In the genomic region with DNA sequence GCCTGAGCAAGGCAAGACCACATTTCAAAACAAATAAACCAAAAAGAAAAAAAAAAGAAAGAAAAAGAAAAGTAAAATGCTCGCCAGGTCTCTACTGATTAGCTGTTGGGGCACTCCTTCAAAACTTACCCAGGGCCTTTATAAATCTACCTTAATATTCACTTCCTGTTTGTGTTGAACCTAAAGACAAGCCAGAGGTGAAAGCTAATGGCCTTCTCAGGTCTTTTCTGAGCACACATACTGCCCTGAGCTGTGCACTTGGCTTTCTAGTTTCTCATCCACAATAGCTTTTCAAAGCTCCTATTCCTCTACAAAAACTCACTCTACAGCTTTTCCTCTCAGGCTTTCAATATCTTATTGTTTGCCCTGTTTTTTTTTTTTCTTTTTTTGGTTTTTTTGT, we compare ENCODE assay signal across 20 cellular contexts. TPM values are rescaled to one million over a fixed set of nuclear protein-coding genes. Genes with fewer than 3 reads are reported as not detected.
DNase-seq lines count a peak whose midpoint lies in the region; ATAC-seq and TF ChIP-seq lines count a peak whose summit lies in the region.
"Had no signal": no experiment of that assay in that cellular context is flagged by ENCODE, and none has a peak within 500 bp of the region (broad histone marks: within the 10 kb centered on the region; RNA-seq: fewer than 3 reads in every experiment).

No MANE protein-coding gene starts in this region.

- H3K4me2 ChIP-seq in KMS-11, result peak overlapping the region; percentile 14

- in situ Hi-C loops in gastrocnemius medialis (cut with MboI; ENCODE audit: low sequenced_read_pairs in 4 of 4), result loop anchor here in 1 of 4 donors (10.0 kb wide), 1 partner anchor 61 kb away; no protein-coding TSS in a partner anchor
- in situ Hi-C loops in HAP-1 (cut with MboI; ENCODE audit: low sequenced_read_pairs), result no loop called here

- H4K20me1 ChIP-seq in KMS-11 (ENCODE audit: insufficient read depth), result no peaks in the 10 kb centered on the region

- H3K27ac Mint-ChIP-seq in activated CD4-positive, alpha-beta T cell treated with anti-CD3 and anti-CD28 coated beads, Interleukin-2, amount 10 ng/mL, durations not matched to agents 24 days and 14 days, result peak overlapping the region; percentile 45
- H3K27ac Mint-ChIP-seq in activated CD4-positive, alpha-beta T cell treated with anti-CD3 and anti-CD28 coated beads for 36 hours, result no peak overlapping the region
- peak overlapping the region; percentile 83 for H3K27ac Mint-ChIP-seq in central memory CD8-positive, alpha-beta T cell (ENCODE audit: low read depth)
- H3K27ac Mint-ChIP-seq: nephron had no signal

- 84 to 98% (median 90%) methylated on average over 1 of the region's 1 CpG for WGBS in spleen, 5 donors

- intact Hi-C loops in activated CD4-positive, alpha-beta T cell treated with anti-CD3 and anti-CD28 coated beads, Interleukin-2, amount 10 ng/mL, durations not matched to agents 24 days and 14 days (cut with micrococcal nuclease), result loop anchor here (10.0 kb wide), 1 partner anchor 51 kb away; a partner anchor contains a TSS
- intact Hi-C loops in activated CD4-positive, alpha-beta T cell treated with anti-CD3 and anti-CD28 coated beads for 36 hours (cut with DNase I, micrococcal nuclease), result loop anchor here in 1 of 2 experiments (2.0 kb wide), 1 partner anchor 13 kb away; no protein-coding TSS in a partner anchor
- intact Hi-C loops in gastrocnemius medialis (cut with DNase I; ENCODE audit: low total_unique reads) (no loop called here), spleen (cut with DNase I; ENCODE audit: low total_unique reads) (no loop called here)

- H3K4me1 ChIP-seq in KMS-11 (ENCODE audit: low read depth, poor library complexity, severe bottlenecking), result peaks cover 48% of the 10 kb centered on the region
- H3K4me1 ChIP-seq in gastrocnemius medialis, result peaks cover 24 to 25% of the 10 kb centered on the region in 2 donors
- no peaks in the 10 kb centered on the region for H3K4me1 ChIP-seq in HAP-1
- H3K4me1 ChIP-seq in spleen, result no peaks in the 10 kb centered on the region
- H3K4me1 ChIP-seq: esophagus squamous epithelium had no signal

- no peak overlapping the region for H3K4me3 ChIP-seq in KMS-11 (IDR thresholded peaks at IDR 0.05; ENCODE audit: insufficient read depth, low read depth, low read length)
- H3K4me3 ChIP-seq in gastrocnemius medialis, result no peak overlapping the region
- H3K4me3 ChIP-seq in HAP-1, result no peak overlapping the region
- H3K4me3 ChIP-seq in spleen, result no peak overlapping the region
- H3K4me3 ChIP-seq: esophagus squamous epithelium had no signal

- H3K4me1 Mint-ChIP-seq in activated CD4-positive, alpha-beta T cell treated with anti-CD3 and anti-CD28 coated beads, Interleukin-2, amount 10 ng/mL, durations not matched to agents 24 days and 14 days, result peaks cover 11% of the 10 kb centered on the region
- peaks cover 11% of the 10 kb centered on the region for H3K4me1 Mint-ChIP-seq in activated CD4-positive, alpha-beta T cell treated with anti-CD3 and anti-CD28 coated beads for 36 hours
- peaks cover 14% of the 10 kb centered on the region for H3K4me1 Mint-ChIP-seq in central memory CD8-positive, alpha-beta T cell
- H3K4me1 Mint-ChIP-seq: nephron had no signal

- 0 out of 2 replicates have a peak, but pooled peaks cover 3% of the 10 kb centered on the region for H3K79me2 ChIP-seq in KMS-11 (ENCODE audit: insufficient read depth, low read depth)

- H3K36me3 ChIP-seq in KMS-11 (ENCODE audit: insufficient read depth) (0 out of 2 replicates have a peak, but pooled peaks cover 5% of the 10 kb centered on the region), gastrocnemius medialis (peaks cover 0 to 37% of the 10 kb centered on the region in 2 donors), HAP-1 (replicated peaks) (peaks cover 9% of the 10 kb centered on the region), spleen (peaks cover 0 to 65% (median 15%) of the 10 kb centered on the region in 6 donors)

- no peak overlapping the region for H3K4me3 Mint-ChIP-seq in activated CD4-positive, alpha-beta T cell treated with anti-CD3 and anti-CD28 coated beads, Interleukin-2, amount 10 ng/mL, durations not matched to agents 24 days and 14 days
- H3K4me3 Mint-ChIP-seq in activated CD4-positive, alpha-beta T cell treated with anti-CD3 and anti-CD28 coated beads for 36 hours, result no peak overlapping the region
- no peak overlapping the region for H3K4me3 Mint-ChIP-seq in central memory CD8-positive, alpha-beta T cell
- H3K4me3 Mint-ChIP-seq: nephron had no signal

- no peaks in the 10 kb centered on the region for H3K9me3 Mint-ChIP-seq in activated CD4-positive, alpha-beta T cell treated with anti-CD3 and anti-CD28 coated beads, Interleukin-2, amount 10 ng/mL, durations not matched to agents 24 days and 14 days
- no peaks in the 10 kb centered on the region for H3K9me3 Mint-ChIP-seq in activated CD4-positive, alpha-beta T cell treated with anti-CD3 and anti-CD28 coated beads for 36 hours (ENCODE audit: low read depth)
- H3K9me3 Mint-ChIP-seq in central memory CD8-positive, alpha-beta T cell, result no peaks in the 10 kb centered on the region
- H3K9me3 Mint-ChIP-seq: nephron had no signal

- CTCF ChIA-PET in activated CD4-positive, alpha-beta T cell treated with anti-CD3 and anti-CD28 coated beads for 36 hours (lab: Charles Lee), result interaction anchor here (0.7 to 1.4 kb wide), 4 partner anchors 12 to 204 kb away, joined by 3 to 4 read pairs (median 3); a partner anchor contains a TSS

- no peak for TF ChIP-seq POLR2A in gastrocnemius medialis (IDR thresholded peaks at IDR 0.05)
- TF ChIP-seq POLR2A in spleen (IDR thresholded peaks at IDR 0.05), result no peak

- H3K27me3 ChIP-seq in KMS-11 (ENCODE audit: insufficient read depth, low read depth), result no peaks in the 10 kb centered on the region
- H3K27me3 ChIP-seq in gastrocnemius medialis, result no peaks in the 10 kb centered on the region
- no peaks in the 10 kb centered on the region for H3K27me3 ChIP-seq in HAP-1 (ENCODE audit: low read depth)
- no peaks in the 10 kb centered on the region for H3K27me3 ChIP-seq in spleen (replicated peaks in 1 of 7)
- H3K27me3 ChIP-seq: esophagus squamous epithelium had no signal

- ATAC-seq in activated CD4-positive, alpha-beta T cell treated with anti-CD3 and anti-CD28 coated beads for 36 hours, result no peak
- ATAC-seq in central memory CD8-positive, alpha-beta T cell (replicated peaks; ENCODE audit: extremely low read depth, poor library complexity, severe bottlenecking), result no peak
- no peak for ATAC-seq in gastrocnemius medialis

- POLR2A ChIA-PET in activated CD4-positive, alpha-beta T cell treated with anti-CD3 and anti-CD28 coated beads for 36 hours (lab: Charles Lee), result interaction anchor here (0.7 kb wide), 3 partner anchors 24 to 262 kb away, joined by 3 to 7 read pairs (median 3); no protein-coding TSS in a partner anchor

- peak overlapping the region; percentile 21; the same call in 1 of the 2 replicates for H3K27ac ChIP-seq in KMS-11
- H3K27ac ChIP-seq in gastrocnemius medialis, result peak overlapping the region; percentile 0 to 65 (median 26)
- no peak overlapping the region for H3K27ac ChIP-seq in spleen
- H3K27ac ChIP-seq: C4-2B, esophagus squamous epithelium had no signal

- H3K27me3 Mint-ChIP-seq in activated CD4-positive, alpha-beta T cell treated with anti-CD3 and anti-CD28 coated beads, Interleukin-2, amount 10 ng/mL, durations not matched to agents 24 days and 14 days, result no peaks in the 10 kb centered on the region
- H3K27me3 Mint-ChIP-seq in activated CD4-positive, alpha-beta T cell treated with anti-CD3 and anti-CD28 coated beads for 36 hours, result no peaks in the 10 kb centered on the region
- no peaks in the 10 kb centered on the region for H3K27me3 Mint-ChIP-seq in central memory CD8-positive, alpha-beta T cell

- TF ChIP-seq CTCF in KMS-11 (conservative IDR thresholded peaks at IDR 0.05; ENCODE audit: low read depth, low read length) (no peak), gastrocnemius medialis (IDR thresholded peaks at IDR 0.05 in 4 of 5, conservative IDR thresholded peaks at IDR 0.05 in 1 of 5) (no peak), spleen (IDR thresholded peaks at IDR 0.05 in 8 of 11, conservative IDR thresholded peaks at IDR 0.05 in 3 of 11) (no peak)

- H3K9me3 ChIP-seq in gastrocnemius medialis, result no peaks in the 10 kb centered on the region
- H3K9me3 ChIP-seq in HAP-1, result no peaks in the 10 kb centered on the region; the same call in 1 of the 2 replicates
- H3K9me3 ChIP-seq in spleen, result no peaks in the 10 kb centered on the region
- H3K9me3 ChIP-seq: esophagus squamous epithelium had no signal

- no peak overlapping the region for H3K9ac ChIP-seq in KMS-11

- no peak for DNase-seq in activated CD4-positive, alpha-beta T cell treated with anti-CD3 and anti-CD28 coated beads, Interleukin-2, amount 10 ng/mL, durations not matched to agents 24 days and 14 days
- no peak for DNase-seq in activated CD4-positive, alpha-beta T cell treated with anti-CD3 and anti-CD28 coated beads for 36 hours
- no peak for DNase-seq in central memory CD8-positive, alpha-beta T cell (ENCODE audit: low spot score in 2 of 2)
- DNase-seq in gastrocnemius medialis (no peak), HAP-1 (ENCODE audit: low spot score in 2 of 2) (no peak), HuH-7 (ENCODE audit: low spot score) (no peak), spleen (no peak)
- DNase-seq: activated CD4-positive, CD25-positive, alpha-beta regulatory T cell; activated naive CD4-positive, alpha-beta T cell treated with anti-CD3 and anti-CD28 coated beads, Interleukin-2, amount 50 U/mL, for 16 hours; DND-41; esophagus squamous epithelium; head of caudate nucleus; NCI-H187; NCI-H446 had no signal

- H3K36me3 Mint-ChIP-seq in activated CD4-positive, alpha-beta T cell treated with anti-CD3 and anti-CD28 coated beads, Interleukin-2, amount 10 ng/mL, durations not matched to agents 24 days and 14 days (ENCODE audit: low read depth), result peaks cover 26% of the 10 kb centered on the region
- peaks cover 16% of the 10 kb centered on the region for H3K36me3 Mint-ChIP-seq in activated CD4-positive, alpha-beta T cell treated with anti-CD3 and anti-CD28 coated beads for 36 hours (ENCODE audit: low read depth)
- peaks cover 16% of the 10 kb centered on the region for H3K36me3 Mint-ChIP-seq in central memory CD8-positive, alpha-beta T cell (ENCODE audit: insufficient read depth)

- H2AFZ ChIP-seq in KMS-11 (ENCODE audit: low read depth), result no peak overlapping the region

RNA-seq across cellular contexts. Expression of a gene that starts 50.5 kb away (rescaled TPM):
- 14.1 and 15.5 TPM in 2 replicates for total RNA-seq in activated CD4-positive, alpha-beta T cell treated with anti-CD3 and anti-CD28 coated beads, Interleukin-2, amount 10 ng/mL, durations not matched to agents 24 days and 14 days
- total RNA-seq in activated CD4-positive, alpha-beta T cell treated with anti-CD3 and anti-CD28 coated beads for 36 hours, result 10 to 100 TPM; 11.8 to 13.9 TPM
- 10 to 100 TPM; 16.1 to 65.4 (median 37.3) TPM for total RNA-seq in gastrocnemius medialis
- 10 to 100 TPM; 12.0 to 27.2 (median 17.5) TPM for total RNA-seq in spleen
- 1 to 10 TPM; 4.8 to 5.9 (median 5.0) TPM for polyA plus RNA-seq in spleen

RNA-seq across cellular contexts. Expression of a gene that starts 50.6 kb away (rescaled TPM):
- total RNA-seq in activated CD4-positive, alpha-beta T cell treated with anti-CD3 and anti-CD28 coated beads, Interleukin-2, amount 10 ng/mL, durations not matched to agents 24 days and 14 days, result 35.0 and 39.0 TPM in 2 replicates
- total RNA-seq in activated CD4-positive, alpha-beta T cell treated with anti-CD3 and anti-CD28 coated beads for 36 hours, result 10 to 100 TPM; 34.2 to 42.6 TPM
- total RNA-seq in gastrocnemius medialis (10 to 100 TPM; 23.0 to 27.8 (median 26.4) TPM), spleen (10 to 100 TPM; 28.5 to 37.0 (median 32.5) TPM)
- 10 to 100 TPM; 15.7 to 17.2 (median 16.2) TPM for polyA plus RNA-seq in spleen

RNA-seq across cellular contexts. Expression of a gene that starts 54.1 kb away (rescaled TPM):
- total RNA-seq in activated CD4-positive, alpha-beta T cell treated with anti-CD3 and anti-CD28 coated beads, Interleukin-2, amount 10 ng/mL, durations not matched to agents 24 days and 14 days, result 0.59 TPM in 1 of 2 replicates, not detected in the other
- under 1 TPM in 1 of 2 experiments, not detected in 1; 0.12 TPM for total RNA-seq in activated CD4-positive, alpha-beta T cell treated with anti-CD3 and anti-CD28 coated beads for 36 hours
- total RNA-seq in gastrocnemius medialis, result not detected
- 10 to 100 TPM in 2 of 7 donors, 1 to 10 TPM in 5; 5.2 to 17.7 (median 7.3) TPM for total RNA-seq in spleen
- 1 to 10 TPM; 2.2 to 2.9 (median 2.3) TPM for polyA plus RNA-seq in spleen
- total RNA-seq: bronchial epithelial cell, esophagus squamous epithelium, lung microvascular endothelial cell, MCF 10A had no signal

Comparison
In these comparisons a context has a peak if more than half of its experiments do, and no peak if none do; other contexts are left out.
1. H3K27ac ChIP-seq: peak in KMS-11 (single experiment) and gastrocnemius medialis (4 of 4); none in spleen (0 of 8).